In the genomic region with DNA sequence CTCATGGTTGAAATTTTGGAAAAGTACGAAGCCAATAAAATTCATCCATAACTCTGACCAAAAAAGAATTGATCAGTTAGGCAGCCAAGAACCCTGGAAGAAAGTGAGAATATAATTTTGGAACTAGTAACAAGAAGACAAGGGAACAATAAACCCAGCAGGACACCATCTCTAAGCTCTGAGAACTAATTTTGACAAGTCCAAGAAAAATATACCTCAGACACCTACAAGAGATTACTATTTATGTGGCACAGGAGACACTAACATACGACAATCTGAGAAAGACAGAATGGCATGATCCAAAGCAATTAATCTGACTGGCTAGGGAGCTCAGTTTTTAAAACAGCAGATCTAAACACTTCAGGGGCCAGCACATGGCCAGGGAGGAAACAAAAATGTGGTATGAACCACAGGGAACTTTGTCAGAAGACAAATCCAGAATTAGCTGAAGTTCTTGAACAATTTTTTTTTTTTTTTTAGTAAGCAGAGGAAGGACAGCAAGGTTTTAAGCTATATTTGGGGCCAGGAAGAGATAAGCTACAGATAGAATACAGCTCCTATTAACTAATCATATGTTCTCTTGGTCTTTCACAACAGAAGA, we compare ENCODE assay signal across 1 cellular context.
TF ChIP-seq lines count a peak whose summit lies in the region.

No MANE protein-coding gene starts in this region.

TF ChIP-seq in IMR-90, 13 proteins besides CTCF, POLR2A, EP300 and RAD21:
- TF ChIP-seq MAFK (IDR thresholded peaks at IDR 0.05; ENCODE audit: low read depth, low read length) (no peak), CEBPB (IDR thresholded peaks at IDR 0.05; ENCODE audit: low read depth, low read length) (no peak), ELK1 (IDR thresholded peaks at IDR 0.05; ENCODE audit: borderline replicate concordance, low read depth, low read length) (no peak), RCOR1 (IDR thresholded peaks at IDR 0.05; ENCODE audit: insufficient replicate concordance, low read length) (no peak), MAZ (IDR thresholded peaks at IDR 0.05; ENCODE audit: borderline replicate concordance, low read depth, low read length) (no peak), SMC3 (IDR thresholded peaks at IDR 0.05; ENCODE audit: low read depth, low read length) (no peak), CHD1 (IDR thresholded peaks at IDR 0.05; ENCODE audit: low read depth, low read length) (no peak), RFX5 (IDR thresholded peaks at IDR 0.05; ENCODE audit: low read depth, low read length) (no peak), NFE2L2 (IDR thresholded peaks at IDR 0.05; ENCODE audit: low read depth, low read length) (no peak), BHLHE40 (IDR thresholded peaks at IDR 0.05; ENCODE audit: low read depth, low read length) (no peak), MXI1 (IDR thresholded peaks at IDR 0.05; ENCODE audit: borderline replicate concordance, low read depth, low read length) (no peak), USF2 (IDR thresholded peaks at IDR 0.05; ENCODE audit: low read depth, low read length) (no peak), FOS (IDR thresholded peaks at IDR 0.05; ENCODE audit: low read depth, low read length) (no peak)
